ENCODE assay signal across 2 cellular contexts in genomic region chr14:50501642-50502041, GRCh38.
TF ChIP-seq lines count a peak whose summit lies in the region.

No MANE protein-coding gene starts in this region.

TF ChIP-seq in A549, 52 proteins besides CTCF, POLR2A, EP300 and RAD21:
- no peak for TF ChIP-seq HDAC2 (IDR thresholded peaks at IDR 0.05)
- no peak for TF ChIP-seq FOSL2 (IDR thresholded peaks at IDR 0.05)
- TF ChIP-seq FOSL2 (CRISPR knock-in tag; IDR thresholded peaks at IDR 0.05), result peak; percentile 38

TF ChIP-seq in GM12878, 131 proteins besides CTCF, POLR2A, EP300 and RAD21:
- TF ChIP-seq, protein P1, sequence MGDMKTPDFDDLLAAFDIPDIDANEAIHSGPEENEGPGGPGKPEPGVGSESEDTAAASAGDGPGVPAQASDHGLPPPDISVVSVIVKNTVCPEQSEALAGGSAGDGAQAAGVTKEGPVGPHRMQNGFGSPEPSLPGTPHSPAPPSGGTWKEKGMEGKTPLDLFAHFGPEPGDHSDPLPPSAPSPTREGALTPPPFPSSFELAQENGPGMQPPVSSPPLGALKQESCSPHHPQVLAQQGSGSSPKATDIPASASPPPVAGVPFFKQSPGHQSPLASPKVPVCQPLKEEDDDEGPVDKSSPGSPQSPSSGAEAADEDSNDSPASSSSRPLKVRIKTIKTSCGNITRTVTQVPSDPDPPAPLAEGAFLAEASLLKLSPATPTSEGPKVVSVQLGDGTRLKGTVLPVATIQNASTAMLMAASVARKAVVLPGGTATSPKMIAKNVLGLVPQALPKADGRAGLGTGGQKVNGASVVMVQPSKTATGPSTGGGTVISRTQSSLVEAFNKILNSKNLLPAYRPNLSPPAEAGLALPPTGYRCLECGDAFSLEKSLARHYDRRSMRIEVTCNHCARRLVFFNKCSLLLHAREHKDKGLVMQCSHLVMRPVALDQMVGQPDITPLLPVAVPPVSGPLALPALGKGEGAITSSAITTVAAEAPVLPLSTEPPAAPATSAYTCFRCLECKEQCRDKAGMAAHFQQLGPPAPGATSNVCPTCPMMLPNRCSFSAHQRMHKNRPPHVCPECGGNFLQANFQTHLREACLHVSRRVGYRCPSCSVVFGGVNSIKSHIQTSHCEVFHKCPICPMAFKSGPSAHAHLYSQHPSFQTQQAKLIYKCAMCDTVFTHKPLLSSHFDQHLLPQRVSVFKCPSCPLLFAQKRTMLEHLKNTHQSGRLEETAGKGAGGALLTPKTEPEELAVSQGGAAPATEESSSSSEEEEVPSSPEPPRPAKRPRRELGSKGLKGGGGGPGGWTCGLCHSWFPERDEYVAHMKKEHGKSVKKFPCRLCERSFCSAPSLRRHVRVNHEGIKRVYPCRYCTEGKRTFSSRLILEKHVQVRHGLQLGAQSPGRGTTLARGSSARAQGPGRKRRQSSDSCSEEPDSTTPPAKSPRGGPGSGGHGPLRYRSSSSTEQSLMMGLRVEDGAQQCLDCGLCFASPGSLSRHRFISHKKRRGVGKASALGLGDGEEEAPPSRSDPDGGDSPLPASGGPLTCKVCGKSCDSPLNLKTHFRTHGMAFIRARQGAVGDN (IDR thresholded peaks at IDR 0.05), result no peak
- TF ChIP-seq IRF4 (IDR thresholded peaks at IDR 0.05; ENCODE audit: low read depth, low read length), result no peak
- TF ChIP-seq ZNF24 (IDR thresholded peaks at IDR 0.05), result no peak
- TF ChIP-seq, protein P2, sequence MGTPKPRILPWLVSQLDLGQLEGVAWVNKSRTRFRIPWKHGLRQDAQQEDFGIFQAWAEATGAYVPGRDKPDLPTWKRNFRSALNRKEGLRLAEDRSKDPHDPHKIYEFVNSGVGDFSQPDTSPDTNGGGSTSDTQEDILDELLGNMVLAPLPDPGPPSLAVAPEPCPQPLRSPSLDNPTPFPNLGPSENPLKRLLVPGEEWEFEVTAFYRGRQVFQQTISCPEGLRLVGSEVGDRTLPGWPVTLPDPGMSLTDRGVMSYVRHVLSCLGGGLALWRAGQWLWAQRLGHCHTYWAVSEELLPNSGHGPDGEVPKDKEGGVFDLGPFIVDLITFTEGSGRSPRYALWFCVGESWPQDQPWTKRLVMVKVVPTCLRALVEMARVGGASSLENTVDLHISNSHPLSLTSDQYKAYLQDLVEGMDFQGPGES (IDR thresholded peaks at IDR 0.05), result no peak
- TF ChIP-seq SMAD5 (IDR thresholded peaks at IDR 0.05; ENCODE audit: low read depth), result no peak
- TF ChIP-seq E2F4 (IDR thresholded peaks at IDR 0.05; ENCODE audit: low read depth, low read length), result no peak
- no peak for TF ChIP-seq ASH2L (IDR thresholded peaks at IDR 0.05; ENCODE audit: borderline replicate concordance, low read depth)
- TF ChIP-seq, protein P3, sequence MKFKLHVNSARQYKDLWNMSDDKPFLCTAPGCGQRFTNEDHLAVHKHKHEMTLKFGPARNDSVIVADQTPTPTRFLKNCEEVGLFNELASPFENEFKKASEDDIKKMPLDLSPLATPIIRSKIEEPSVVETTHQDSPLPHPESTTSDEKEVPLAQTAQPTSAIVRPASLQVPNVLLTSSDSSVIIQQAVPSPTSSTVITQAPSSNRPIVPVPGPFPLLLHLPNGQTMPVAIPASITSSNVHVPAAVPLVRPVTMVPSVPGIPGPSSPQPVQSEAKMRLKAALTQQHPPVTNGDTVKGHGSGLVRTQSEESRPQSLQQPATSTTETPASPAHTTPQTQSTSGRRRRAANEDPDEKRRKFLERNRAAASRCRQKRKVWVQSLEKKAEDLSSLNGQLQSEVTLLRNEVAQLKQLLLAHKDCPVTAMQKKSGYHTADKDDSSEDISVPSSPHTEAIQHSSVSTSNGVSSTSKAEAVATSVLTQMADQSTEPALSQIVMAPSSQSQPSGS (IDR thresholded peaks at IDR 0.05; ENCODE audit: low read length), result no peak
